36 cellular contexts compared by ENCODE assay signal in the genomic region with DNA sequence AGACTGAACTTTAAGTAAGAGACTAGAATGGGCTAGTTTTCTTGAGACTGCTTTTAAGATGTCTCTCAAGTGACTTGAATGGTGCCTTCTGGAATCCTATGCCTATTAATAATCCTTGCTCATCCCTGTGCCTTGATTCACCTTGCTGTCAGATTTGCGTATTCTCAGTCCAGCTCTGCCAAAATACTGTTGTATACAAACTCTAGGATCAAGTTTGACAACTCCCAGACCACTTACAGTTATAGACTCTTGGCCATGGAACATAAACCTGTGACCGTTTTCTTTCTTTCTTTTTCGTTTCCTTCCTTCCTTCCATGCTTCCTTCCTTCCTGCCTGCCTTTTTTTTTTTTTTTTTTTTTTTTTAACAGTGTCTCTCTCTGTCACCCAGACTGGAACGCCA.
"Had no signal": no experiment of that assay in that cellular context is flagged by ENCODE, and none has a peak within 500 bp of the region (broad histone marks: within the 10 kb centered on the region; RNA-seq: fewer than 3 reads in every experiment).

No MANE protein-coding gene starts in this region.

- H3K4me1 ChIP-seq: adrenal gland, ascending aorta, body of pancreas, breast epithelium had no signal

- H3K9me3 ChIP-seq: adrenal gland, body of pancreas had no signal

- H3K4me1 Mint-ChIP-seq: activated naive CD4-positive, alpha-beta T cell treated with anti-CD3 and anti-CD28 coated beads, Interleukin-2, amount 50 U/mL, for 24 hours; activated naive CD8-positive, alpha-beta T cell treated with anti-CD3 and anti-CD28 coated beads for 36 hours; activated naive CD8-positive, alpha-beta T cell treated with anti-CD3 and anti-CD28 coated beads, Interleukin-2, amount 10 ng/mL, durations not matched to agents 7 days and 5 days; activated naive CD8-positive, alpha-beta T cell treated with anti-CD3 and anti-CD28 coated beads, Interleukin-2, amount 50 U/mL, for 24 hours; activated T-helper 17 cell treated with anti-CD3 and anti-CD28 coated beads, Interleukin-2, amount 50 U/mL, for 72 hours; brain; central memory CD8-positive, alpha-beta T cell had no signal

- DNase-seq: activated effector memory CD4-positive, alpha-beta T cell treated with anti-CD3 and anti-CD28 coated beads, Interleukin-2, amount 50 U/mL, for 16 hours; activated effector memory CD4-positive, alpha-beta T cell treated with Interleukin-2 at 50 U/mL for 16 hours; activated gamma-delta T cell; activated gamma-delta T cell treated with Interleukin-2 at 50 U/mL for 16 hours; activated naive CD4-positive, alpha-beta T cell; activated naive CD4-positive, alpha-beta T cell treated with anti-CD3 and anti-CD28 coated beads for 36 hours; activated naive CD4-positive, alpha-beta T cell treated with anti-CD3 and anti-CD28 coated beads, Interleukin-2, amount 50 U/mL, for 16 hours; activated naive CD4-positive, alpha-beta T cell treated with Interleukin-2 at 50 U/mL for 16 hours; activated naive CD8-positive, alpha-beta T cell treated with anti-CD3 and anti-CD28 coated beads for 36 hours; activated naive CD8-positive, alpha-beta T cell treated with anti-CD3 and anti-CD28 coated beads, Interleukin-2, amount 10 ng/mL, durations not matched to agents 7 days and 5 days; activated naive CD8-positive, alpha-beta T cell treated with anti-CD3 and anti-CD28 coated beads, Interleukin-2, amount 50 U/mL, for 24 hours; activated T-cell treated with anti-CD3 and anti-CD28 coated beads, Interleukin-2, amount 50 U/mL, for 1 hour; activated T-cell treated with anti-CD3 and anti-CD28 coated beads, Interleukin-2, amount 50 U/mL, for 24 hours; activated T-cell treated with anti-CD3 and anti-CD28 coated beads, Interleukin-2, amount 50 U/mL, for 4 hours; activated T-cell treated with anti-CD3 and anti-CD28 coated beads, Interleukin-2, amount 50 U/mL, for 48 hours; activated T-cell treated with anti-CD3 and anti-CD28 coated beads, Interleukin-2, amount 50 U/mL, for 72 hours; adrenal gland; amniotic stem cell; amygdala; anterior cingulate cortex; aorta; body of pancreas; brain microvascular endothelial cell; caudate nucleus; central memory CD4-positive, alpha-beta T cell; cerebellar nuclear complex had no signal

- H3K27me3 ChIP-seq: adrenal gland, ascending aorta, body of pancreas, brain microvascular endothelial cell, breast epithelium, cardiac muscle cell had no signal

- H3K27ac Mint-ChIP-seq: activated naive CD4-positive, alpha-beta T cell treated with anti-CD3 and anti-CD28 coated beads for 36 hours; activated naive CD4-positive, alpha-beta T cell treated with anti-CD3 and anti-CD28 coated beads, Interleukin-2, amount 50 U/mL, for 24 hours; activated naive CD8-positive, alpha-beta T cell; activated naive CD8-positive, alpha-beta T cell treated with anti-CD3 and anti-CD28 coated beads for 36 hours; activated naive CD8-positive, alpha-beta T cell treated with anti-CD3 and anti-CD28 coated beads, Interleukin-2, amount 10 ng/mL, durations not matched to agents 7 days and 5 days; activated naive CD8-positive, alpha-beta T cell treated with anti-CD3 and anti-CD28 coated beads, Interleukin-2, amount 50 U/mL, for 24 hours; activated T-cell treated with anti-CD3 and anti-CD28 coated beads, Interleukin-2, amount 50 U/mL, for 24 hours; activated T-cell treated with anti-CD3 and anti-CD28 coated beads, Interleukin-2, amount 50 U/mL, for 72 hours; activated T-helper 1 cell treated with anti-CD3 and anti-CD28 coated beads, Interleukin-12 subunit alpha, Interleukin-12 subunit beta, Interleukin-2, Interleukin-4 antibody, amounts not matched to agents 30 ng/mL and 10 ng/mL and 1 ng/mL, durations not matched to agents 14 hours and 24 hours and 36 hours; activated T-helper 17 cell treated with anti-CD3 and anti-CD28 coated beads, Interleukin-2, amount 50 U/mL, for 72 hours; activated T-helper 2 cell treated with anti-CD3 and anti-CD28 coated beads, Interferon-gamma antibody, Interleukin-2, Interleukin-4, amounts not matched to agents 10 μg/mL and 5 μg/mL and 100 μg/mL, durations not matched to agents 14 hours and 24 hours and 36 hours; brain had no signal

- ATAC-seq: activated naive CD8-positive, alpha-beta T cell treated with anti-CD3 and anti-CD28 coated beads, Interleukin-2, amount 50 U/mL, for 24 hours; activated T-cell treated with anti-CD3 and anti-CD28 coated beads, Interleukin-2, amount 50 U/mL, for 4 hours; activated T-cell treated with anti-CD3 and anti-CD28 coated beads, Interleukin-2, amount 50 U/mL, for 72 hours; activated T-helper 17 cell treated with anti-CD3 and anti-CD28 coated beads, Interleukin-2, amount 50 U/mL, for 72 hours; body of pancreas had no signal

- H3K36me3 ChIP-seq: adrenal gland, ascending aorta, brain microvascular endothelial cell, breast epithelium, cardiac muscle cell had no signal

- H3K4me3 Mint-ChIP-seq: activated naive CD4-positive, alpha-beta T cell treated with anti-CD3 and anti-CD28 coated beads for 36 hours; activated naive CD4-positive, alpha-beta T cell treated with anti-CD3 and anti-CD28 coated beads, Interleukin-2, amount 50 U/mL, for 24 hours; activated naive CD8-positive, alpha-beta T cell; activated naive CD8-positive, alpha-beta T cell treated with anti-CD3 and anti-CD28 coated beads for 36 hours; activated naive CD8-positive, alpha-beta T cell treated with anti-CD3 and anti-CD28 coated beads, Interleukin-2, amount 10 ng/mL, durations not matched to agents 7 days and 5 days; activated naive CD8-positive, alpha-beta T cell treated with anti-CD3 and anti-CD28 coated beads, Interleukin-2, amount 50 U/mL, for 24 hours; activated T-cell treated with anti-CD3 and anti-CD28 coated beads, Interleukin-2, amount 50 U/mL, for 24 hours; activated T-cell treated with anti-CD3 and anti-CD28 coated beads, Interleukin-2, amount 50 U/mL, for 4 hours; activated T-cell treated with anti-CD3 and anti-CD28 coated beads, Interleukin-2, amount 50 U/mL, for 72 hours; activated T-helper 1 cell treated with anti-CD3 and anti-CD28 coated beads, Interleukin-12 subunit alpha, Interleukin-12 subunit beta, Interleukin-2, Interleukin-4 antibody, amounts not matched to agents 30 ng/mL and 10 ng/mL and 1 ng/mL, durations not matched to agents 14 hours and 24 hours and 36 hours; activated T-helper 17 cell treated with anti-CD3 and anti-CD28 coated beads, Interleukin-2, amount 50 U/mL, for 72 hours; brain; central memory CD8-positive, alpha-beta T cell had no signal

- H3K36me3 Mint-ChIP-seq: activated naive CD4-positive, alpha-beta T cell treated with anti-CD3 and anti-CD28 coated beads, Interleukin-2, amount 50 U/mL, for 24 hours; activated naive CD8-positive, alpha-beta T cell; activated naive CD8-positive, alpha-beta T cell treated with anti-CD3 and anti-CD28 coated beads for 36 hours; activated naive CD8-positive, alpha-beta T cell treated with anti-CD3 and anti-CD28 coated beads, Interleukin-2, amount 10 ng/mL, durations not matched to agents 7 days and 5 days; brain had no signal

- H3K27ac ChIP-seq: adrenal gland, ascending aorta, body of pancreas, brain microvascular endothelial cell, breast epithelium, cardiac muscle cell had no signal

- H3K27me3 Mint-ChIP-seq: activated naive CD4-positive, alpha-beta T cell treated with anti-CD3 and anti-CD28 coated beads, Interleukin-2, amount 50 U/mL, for 24 hours; activated naive CD8-positive, alpha-beta T cell; activated naive CD8-positive, alpha-beta T cell treated with anti-CD3 and anti-CD28 coated beads for 36 hours; activated naive CD8-positive, alpha-beta T cell treated with anti-CD3 and anti-CD28 coated beads, Interleukin-2, amount 10 ng/mL, durations not matched to agents 7 days and 5 days; activated naive CD8-positive, alpha-beta T cell treated with anti-CD3 and anti-CD28 coated beads, Interleukin-2, amount 50 U/mL, for 24 hours; activated T-cell treated with anti-CD3 and anti-CD28 coated beads, Interleukin-2, amount 50 U/mL, for 24 hours; activated T-helper 17 cell treated with anti-CD3 and anti-CD28 coated beads, Interleukin-2, amount 50 U/mL, for 72 hours; brain; central memory CD8-positive, alpha-beta T cell had no signal

- H3K4me3 ChIP-seq: adrenal gland, ascending aorta, body of pancreas, breast epithelium, cardiac muscle cell had no signal
